22 cellular contexts compared by ENCODE assay signal in the genomic region with DNA sequence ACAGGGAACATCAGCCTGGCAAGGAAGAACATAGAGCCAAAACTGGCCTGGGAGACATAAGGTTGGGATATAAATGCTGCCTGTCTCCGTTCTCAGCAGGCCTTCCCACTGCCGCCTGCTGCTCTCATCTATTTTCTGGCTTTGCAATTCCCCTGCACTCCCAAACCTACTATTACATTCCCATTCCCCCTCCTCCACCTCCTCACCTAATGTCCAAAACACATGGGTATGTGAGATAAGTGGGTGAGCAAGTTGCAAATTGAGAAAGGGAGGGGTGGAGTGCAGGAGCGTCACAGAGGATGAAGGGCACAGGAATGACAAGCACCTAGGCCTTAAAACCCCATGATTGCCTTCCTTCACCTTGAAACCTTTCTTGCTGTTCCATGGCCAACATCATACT.
"Had no signal": no experiment of that assay in that cellular context is flagged by ENCODE, and none has a peak within 500 bp of the region (broad histone marks: within the 10 kb centered on the region; RNA-seq: fewer than 3 reads in every experiment).

No MANE protein-coding gene starts in this region.

- H3K4me3 Mint-ChIP-seq: IgD-negative memory B cell had no signal

- DNase-seq: Kasumi-1, MM.1S, NCI-H1048, NCI-H1105, NCI-H1417, NCI-H1436 treated with DMSO at 0.1 percent for 48 hours, NCI-H1694, NCI-H187 treated with DMSO at 0.1 percent for 48 hours, NCI-H2029 treated with DMSO at 0.1 percent for 48 hours, NCI-H2171, NCI-H524, NCI-H526 treated with DMSO at 0.1 percent for 48 hours, NCI-H774, Right ventricle myocardium superior, RPMI8226, SIG-M5 had no signal

- H3K36me3 ChIP-seq: SJSA1 had no signal

- H3K27me3 ChIP-seq: SJSA1 had no signal

- H3K4me1 ChIP-seq: SJSA1 had no signal

- H3K4me1 Mint-ChIP-seq: IgD-negative memory B cell had no signal

- H3K27me3 Mint-ChIP-seq: IgD-negative memory B cell had no signal

- H3K9ac ChIP-seq: KMS-11 had no signal

- ATAC-seq: K562 had no signal

- H3K27ac ChIP-seq: HL-60, KMS-11, SJSA1, SK-N-MC had no signal

- H3K4me3 ChIP-seq: K562, SJSA1, SK-N-MC had no signal

- H3K9me3 ChIP-seq: SJSA1 had no signal

- H3K36me3 Mint-ChIP-seq: IgD-negative memory B cell had no signal

- H3K4me2 ChIP-seq: KMS-11 had no signal

- H3K27ac Mint-ChIP-seq: IgD-negative memory B cell had no signal
